Comparison of ENCODE assay signal across 1 cellular context in genomic region chrX:9033179-9033578, GRCh38.
TF ChIP-seq lines count a peak whose summit lies in the region.

No MANE protein-coding gene starts in this region.

TF ChIP-seq in SK-N-SH, 30 proteins besides CTCF, POLR2A, EP300 and RAD21 (continued from another document):
- no peak for TF ChIP-seq REST (IDR thresholded peaks at IDR 0.05; ENCODE audit: low read depth, low read length)
- TF ChIP-seq RXRA (IDR thresholded peaks at IDR 0.05; ENCODE audit: borderline replicate concordance, low read depth), result no peak
- TF ChIP-seq CHD2 (IDR thresholded peaks at IDR 0.05; ENCODE audit: low read length, partially characterized antibody), result no peak
- TF ChIP-seq, protein P1, sequence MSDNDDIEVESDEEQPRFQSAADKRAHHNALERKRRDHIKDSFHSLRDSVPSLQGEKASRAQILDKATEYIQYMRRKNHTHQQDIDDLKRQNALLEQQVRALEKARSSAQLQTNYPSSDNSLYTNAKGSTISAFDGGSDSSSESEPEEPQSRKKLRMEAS (IDR thresholded peaks at IDR 0.05; ENCODE audit: low read depth), result no peak
TF ChIP-seq in SK-N-SH: peak in this region for 0.
